Comparison of ENCODE assay signal across 13 cellular contexts in the genomic region with DNA sequence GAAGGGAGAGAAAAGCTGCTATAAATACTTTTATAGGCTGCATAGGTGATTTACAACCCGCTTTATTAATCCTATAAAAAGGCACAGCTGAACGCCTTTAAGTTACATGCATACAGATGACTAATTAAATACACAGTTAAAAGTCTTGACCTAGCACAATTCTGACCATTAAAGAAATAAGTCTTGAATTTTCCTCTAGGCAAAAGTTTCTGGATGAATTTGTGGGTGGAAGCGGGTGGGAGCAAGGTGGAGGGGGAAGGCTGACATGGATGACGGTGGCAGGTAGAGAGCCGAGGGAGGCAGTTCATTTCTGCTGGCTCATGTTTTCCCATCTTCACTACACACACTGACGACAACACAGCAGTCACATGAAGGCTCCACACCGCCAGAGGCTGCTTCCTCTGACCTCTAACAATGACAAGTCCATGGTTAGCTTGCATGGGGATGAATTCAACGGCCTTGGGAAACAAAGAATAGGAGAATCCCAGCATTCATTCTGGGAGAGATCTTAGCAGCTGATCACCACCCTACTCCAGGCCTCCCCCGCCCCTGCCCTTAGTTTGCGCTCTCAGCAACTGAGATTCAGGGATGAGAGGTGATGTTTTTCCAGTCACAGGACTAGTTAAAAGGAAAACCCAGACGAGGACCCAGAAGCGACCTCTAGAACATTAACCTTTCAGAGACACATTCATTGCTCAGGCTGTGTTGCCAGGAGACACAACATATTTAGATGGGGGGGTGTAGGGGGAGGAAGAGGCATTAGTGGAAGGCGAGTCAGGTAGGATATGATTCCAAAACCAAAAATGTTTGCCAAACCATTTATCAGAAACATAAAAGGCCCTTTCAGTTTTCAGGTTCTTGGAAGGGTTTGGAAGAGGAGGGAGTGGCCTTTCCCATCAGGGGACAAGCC.
A peak's percentile ranks its signal among the peaks of the same experiment; 100 is the strongest.
DNase-seq lines count a peak whose midpoint lies in the region; FAIRE-seq and TF ChIP-seq lines count a peak whose summit lies in the region.
"Had no signal": no experiment of that assay in that cellular context is flagged by ENCODE, and none has a peak within 500 bp of the region (broad histone marks: within the 10 kb centered on the region; RNA-seq: fewer than 3 reads in every experiment).

No MANE protein-coding gene starts in this region.

- H3K23me2 ChIP-seq in H1 (ENCODE audit: low read depth, low read length), result no peaks in the 10 kb centered on the region

- no peaks in the 10 kb centered on the region for H3K79me1 ChIP-seq in H1 (ENCODE audit: low read depth, low read length)

- H3K79me2 ChIP-seq in H1 (ENCODE audit: control insufficient read depth in 1 of 2, insufficient read depth in 2 of 2, low read length in 2 of 2), result no peaks in the 10 kb centered on the region

- H3K27ac ChIP-seq in H1 (ENCODE audit: low read depth, low read length), result no peak overlapping the region
- H3K27ac ChIP-seq: upper lobe of left lung had no signal

- H4K5ac ChIP-seq in H1 (ENCODE audit: insufficient read length, low read depth, low read length), result no peak overlapping the region

- peak overlapping the region; percentile 40; the same call in 1 of the 2 replicates for H2BK20ac ChIP-seq in H1 (ENCODE audit: low read length)

- H4K91ac ChIP-seq in H1 (replicated peaks; ENCODE audit: insufficient read length, low read length), result no peak overlapping the region

- no peaks in the 10 kb centered on the region for H3K9me3 ChIP-seq in H1 (ENCODE audit: insufficient read depth in 2 of 2, low read depth in 1 of 2, low read length in 1 of 2)
- H3K9me3 ChIP-seq: upper lobe of left lung had no signal

- H3K9me3 Mint-ChIP-seq in nephron progenitor cell, result no peaks in the 10 kb centered on the region
- H3K9me3 Mint-ChIP-seq: CD8-positive, alpha-beta T cell had no signal

- no peak overlapping the region for H3K4me3 Mint-ChIP-seq in nephron progenitor cell
- H3K4me3 Mint-ChIP-seq: CD8-positive, alpha-beta T cell had no signal

- WGBS in H1 (ENCODE audit: extremely low coverage in 1 of 2, insufficient coverage in 1 of 2, insufficient read length in 1 of 2, insufficient replicate concordance in 2 of 2, low coverage in 1 of 2, low lambda C conversion rate in 2 of 2, missing lambda C conversion rate in 1 of 2), 2 experiments, result 90% methylated on average over 13 of the region's 13 CpGs; no CpG with 5 or more reads in 1 of the 2 experiments

- CTCF ChIA-PET in H1 (lab: Charles Lee; ENCODE audit: partially characterized antibody), result interaction anchor here (0.6 to 1.1 kb wide), 3 partner anchors 9 to 126 kb away, joined by 3 read pairs; no protein-coding TSS in a partner anchor

- H3K14ac ChIP-seq in H1 (ENCODE audit: insufficient read length), result no peak overlapping the region

- H4K8ac ChIP-seq in H1 (ENCODE audit: extremely low read depth, insufficient read depth, low read length), result no peak overlapping the region

- H3K18ac ChIP-seq in H1 (ENCODE audit: extremely low read depth, low read length), result no peak overlapping the region

- H2BK15ac ChIP-seq in H1 (ENCODE audit: low read length), result no peak overlapping the region

- no peak overlapping the region for H2BK12ac ChIP-seq in H1 (ENCODE audit: low read depth, low read length)

- H3K36me3 Mint-ChIP-seq in nephron progenitor cell (ENCODE audit: low read depth), result no peaks in the 10 kb centered on the region
- H3K36me3 Mint-ChIP-seq: CD8-positive, alpha-beta T cell had no signal

- peak; percentile 21 for DNase-seq in COLO668 (lab: John Stamatoyannopoulos, UW; ENCODE audit: unreplicated experiment)
- DNase-seq in LoVo (ENCODE audit: low spot score), result peak; percentile 37
- no peak for DNase-seq in H1 (ENCODE audit: low read depth in 1 of 2, low spot score in 2 of 2)
- no peak for DNase-seq in nephron progenitor cell
- DNase-seq in HK-2 (ENCODE audit: unreplicated experiment), result no peak
- no peak for DNase-seq in NCI-H1694 (lab: John Stamatoyannopoulos, UW)
- no peak for DNase-seq in NCI-H1048 (lab: John Stamatoyannopoulos, UW)
- no peak for DNase-seq in GM19240 (ENCODE audit: insufficient read length, low spot score)
- DNase-seq: activated CD4-positive, alpha-beta T cell treated with anti-CD3 and anti-CD28 coated beads, Interleukin-2, amount 50 U/mL, for 1 hour; activated gamma-delta T cell; CD8-positive, alpha-beta T cell; Karpas-422; upper lobe of left lung had no signal

- H2BK120ac ChIP-seq in H1 (replicated peaks; ENCODE audit: low read depth, low read length), result no peak overlapping the region

- no peak overlapping the region for H3K4ac ChIP-seq in H1 (replicated peaks; ENCODE audit: insufficient read length, low read depth, low read length)

- no peak for FAIRE-seq in H1 (lab: Jason Lieb, UNC)

- no peaks in the 10 kb centered on the region for H4K20me1 ChIP-seq in H1 (replicated peaks in 1 of 2; ENCODE audit: control insufficient read depth in 1 of 2, insufficient read depth in 2 of 2, low read length in 2 of 2)

- H3K9ac ChIP-seq in H1 (replicated peaks in 1 of 4; ENCODE audit: extremely low read depth in 1 of 4, low read depth in 3 of 4, low read length in 3 of 4), result no peak overlapping the region

- no peak overlapping the region for H2AK5ac ChIP-seq in H1 (ENCODE audit: low read depth, low read length)

- no peak overlapping the region for H3K4me3 ChIP-seq in H1 (ENCODE audit: extremely low read depth in 1 of 4, insufficient read depth in 2 of 4, low read depth in 3 of 4, low read length in 4 of 4)
- H3K4me3 ChIP-seq: upper lobe of left lung had no signal

- TF ChIP-seq RAD21 in H1 (IDR thresholded peaks at IDR 0.05 in 1 of 2, conservative IDR thresholded peaks at IDR 0.05 in 1 of 2; ENCODE audit: low read depth in 2 of 2, low read length in 2 of 2), result no peak

- TF ChIP-seq POLR2A in H1 (IDR thresholded peaks at IDR 0.05; ENCODE audit: control extremely low read depth in 1 of 2, low read depth in 2 of 2, low read length in 2 of 2), result no peak

- no peaks in the 10 kb centered on the region for H3K36me3 ChIP-seq in H1 (ENCODE audit: control insufficient read depth in 2 of 4, insufficient read depth in 4 of 4, low read length in 3 of 4)
- H3K36me3 ChIP-seq: upper lobe of left lung had no signal

- no peak for TF ChIP-seq EP300 in H1 (IDR thresholded peaks at IDR 0.05; ENCODE audit: borderline replicate concordance in 1 of 2, low read depth in 2 of 2, low read length in 2 of 2)

- H3K56ac ChIP-seq in H1 (replicated peaks; ENCODE audit: insufficient read length, low read depth, low read length), result no peak overlapping the region

- peak overlapping the region; percentile 69 for H3K27ac Mint-ChIP-seq in nephron progenitor cell
- H3K27ac Mint-ChIP-seq: CD8-positive, alpha-beta T cell had no signal

- H2BK5ac ChIP-seq in H1 (ENCODE audit: low read depth, low read length), result no peak overlapping the region

- no peaks in the 10 kb centered on the region for H3K27me3 ChIP-seq in H1 (replicated peaks in 1 of 4; ENCODE audit: control insufficient read depth in 3 of 4, extremely low read depth in 1 of 4, insufficient read depth in 3 of 4, low read length in 3 of 4)
- H3K27me3 ChIP-seq: upper lobe of left lung had no signal

- H3K27me3 Mint-ChIP-seq in nephron progenitor cell (ENCODE audit: low read depth, poor library complexity), result peaks cover 4% of the 10 kb centered on the region

- H3K4me1 Mint-ChIP-seq in nephron progenitor cell, result peaks cover 33% of the 10 kb centered on the region

- H3K4me1 ChIP-seq in H1 (replicated peaks in 1 of 4; ENCODE audit: control insufficient read depth in 3 of 4, insufficient read depth in 4 of 4, low read length in 3 of 4), result no peaks in the 10 kb centered on the region
- H3K4me1 ChIP-seq: upper lobe of left lung had no signal

- H2AFZ ChIP-seq in H1 (ENCODE audit: low read length), result no peak overlapping the region

- no peak for TF ChIP-seq CTCF in H1 (IDR thresholded peaks at IDR 0.05; ENCODE audit: control extremely low read depth in 1 of 3, insufficient read depth in 1 of 3, low read depth in 1 of 3, low read length in 3 of 3)
- no peak for TF ChIP-seq CTCF in nephron progenitor cell (IDR thresholded peaks at IDR 0.05)

- H3K4me2 ChIP-seq in H1 (ENCODE audit: insufficient read depth in 1 of 2, low read depth in 2 of 2, low read length in 2 of 2), result no peak overlapping the region

- POLR2A ChIA-PET in H1 (lab: Charles Lee; ENCODE audit: partially characterized antibody), result no interaction called here

- H3K23ac ChIP-seq in H1 (ENCODE audit: insufficient read length), result no peak overlapping the region

TF ChIP-seq in H1, 55 proteins besides CTCF, POLR2A, EP300 and RAD21 (continues in another document):
- TF ChIP-seq SUZ12 (IDR thresholded peaks at IDR 0.05; ENCODE audit: low read length) (no peak), RFX5 (IDR thresholded peaks at IDR 0.05; ENCODE audit: borderline replicate concordance, low read depth, low read length) (no peak), BACH1 (IDR thresholded peaks at IDR 0.05; ENCODE audit: low read length) (no peak), POU5F1 (IDR thresholded peaks at IDR 0.05; ENCODE audit: low read depth, low read length) (no peak), TBP (IDR thresholded peaks at IDR 0.05; ENCODE audit: low read depth, low read length) (no peak), TAF1 (IDR thresholded peaks at IDR 0.05; ENCODE audit: low read depth, low read length) (no peak), CREB1 (IDR thresholded peaks at IDR 0.05) (no peak), JUN (IDR thresholded peaks at IDR 0.05; ENCODE audit: low read depth, low read length) (no peak)
- TF ChIP-seq, protein P1, sequence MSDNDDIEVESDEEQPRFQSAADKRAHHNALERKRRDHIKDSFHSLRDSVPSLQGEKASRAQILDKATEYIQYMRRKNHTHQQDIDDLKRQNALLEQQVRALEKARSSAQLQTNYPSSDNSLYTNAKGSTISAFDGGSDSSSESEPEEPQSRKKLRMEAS (IDR thresholded peaks at IDR 0.05), result no peak

Comparison
In these comparisons a context has a peak if more than half of its experiments do, and no peak if none do; other contexts are left out.
1. DNase-seq: peak in COLO668 (single experiment) and LoVo (single experiment); none in H1 (0 of 2), nephron progenitor cell (single experiment), HK-2 (single experiment), NCI-H1694 (single experiment), NCI-H1048 (single experiment) and GM19240 (single experiment).